In genomic region chr22:21015051-21016006, GRCh38 we compare ENCODE assay signal across 9 cellular contexts. TPM values are rescaled to one million over a fixed set of nuclear protein-coding genes. Genes with fewer than 3 reads are reported as not detected.
DNase-seq lines count a peak whose midpoint lies in the region; ATAC-seq, FAIRE-seq and TF ChIP-seq lines count a peak whose summit lies in the region.
"Had no signal": no experiment of that assay in that cellular context is flagged by ENCODE, and none has a peak within 500 bp of the region (broad histone marks: within the 10 kb centered on the region; RNA-seq: fewer than 3 reads in every experiment).

P2RX6 (plus strand) TSS chr22:21015165; CDS start chr22:21015175, 10 bp downstream.

- peak within 1 kb of the TSS; percentile 71 to 97 for H3K27ac ChIP-seq in SK-N-SH (ENCODE audit: low read depth in 2 of 2, low read length in 1 of 2)
- no peak within 1 kb of the TSS for H3K27ac ChIP-seq in pancreas
- H3K27ac ChIP-seq: KMS-11 had no signal

- TF ChIP-seq CTCF in SK-N-SH (IDR thresholded peaks at IDR 0.05) (no peak), fibroblast of mammary gland (conservative IDR thresholded peaks at IDR 0.05; ENCODE audit: control insufficient read depth, insufficient read depth, low read depth, low read length) (no peak), pancreas (IDR thresholded peaks at IDR 0.05) (no peak)

- DNase-seq in GM03348 (ENCODE audit: low spot score), result peak; percentile 52
- DNase-seq in SK-N-SH, result peak; percentile 49
- peak; percentile 41 for DNase-seq in fibroblast of mammary gland (ENCODE audit: low read depth)
- peak in 1 of 6 donors; percentile 52 for DNase-seq in pancreas
- DNase-seq in NOMO-1 (lab: John Stamatoyannopoulos, UW; ENCODE audit: unreplicated experiment in 2 of 2), result no peak
- DNase-seq in iPS-NIHi11 (ENCODE audit: low spot score), result no peak

- peak within 1 kb of the TSS; percentile 92 for H2AFZ ChIP-seq in SK-N-SH (ENCODE audit: low read depth)

- H3K4me3 ChIP-seq in SK-N-SH (ENCODE audit: low read depth in 2 of 2, low read length in 1 of 2) (peak within 1 kb of the TSS; percentile 76 to 78), fibroblast of mammary gland (ENCODE audit: control insufficient read depth, low read depth, low read length) (peak within 1 kb of the TSS; percentile 53), pancreas (peak within 1 kb of the TSS in 2 of 4 donors; percentile 2 to 28)

- H3F3A ChIP-seq in SK-N-SH (replicated peaks; ENCODE audit: insufficient read depth), result peaks cover 5% of the 10 kb centered on the region

- no peak for TF ChIP-seq RAD21 in SK-N-SH (IDR thresholded peaks at IDR 0.05; ENCODE audit: low read length)

- H3K9ac ChIP-seq in SK-N-SH, result peak within 1 kb of the TSS; percentile 82
- H3K9ac ChIP-seq: KMS-11 had no signal

- CTCF ChIA-PET in SK-N-SH (lab: Yijun Ruan, JAX), result interaction anchor here (0.9 to 1.3 kb wide), 4 partner anchors 87 to 632 kb away, joined by 3 to 5 read pairs (median 3); no protein-coding TSS in a partner anchor

- 41% methylated on average over 17 of the region's 18 CpGs for WGBS in SK-N-SH (ENCODE audit: low lambda C conversion rate)
- WGBS in pancreas, 2 donors, result 44 to 45% methylated on average over 17 to 18 of the region's 18 CpGs

- intact Hi-C loops in pancreas (cut with DNase I), result no loop called here

- H3K9me3 ChIP-seq in SK-N-SH, result no peaks in the 10 kb centered on the region
- no peaks in the 10 kb centered on the region for H3K9me3 ChIP-seq in pancreas

- H4K20me1 ChIP-seq in SK-N-SH (ENCODE audit: insufficient read depth), result no peaks in the 10 kb centered on the region

- H3K36me3 ChIP-seq in SK-N-SH (replicated peaks in 1 of 2; ENCODE audit: control insufficient read depth in 1 of 2, insufficient read depth in 2 of 2, low read length in 1 of 2) (no peaks in the 10 kb centered on the region), pancreas (no peaks in the 10 kb centered on the region)

- H3K9me2 ChIP-seq in SK-N-SH, result no peaks in the 10 kb centered on the region

- TF ChIP-seq EP300 in SK-N-SH (IDR thresholded peaks at IDR 0.05; ENCODE audit: borderline replicate concordance in 1 of 2, low read depth in 1 of 2, low read length in 1 of 2), result no peak

- peak within 1 kb of the TSS; percentile 95 for H3K4me2 ChIP-seq in SK-N-SH
- H3K4me2 ChIP-seq: KMS-11 had no signal

- ATAC-seq in pancreas (peak in 3 of 4 donors; percentile 6 to 50 (median 27)), HG02798 (IDR thresholded peaks at IDR 0.05; ENCODE audit: poor library complexity, unreplicated experiment) (no peak), HG03342 (IDR thresholded peaks at IDR 0.05; ENCODE audit: unreplicated experiment) (no peak)

- H3K27me3 ChIP-seq in SK-N-SH (ENCODE audit: insufficient read depth) (no peaks in the 10 kb centered on the region), pancreas (no peaks in the 10 kb centered on the region)

- H3K4me1 ChIP-seq in SK-N-SH (ENCODE audit: control insufficient read depth in 1 of 2, insufficient read depth in 2 of 2, low read depth in 1 of 2, low read length in 1 of 2) (peaks cover 15 to 48% of the 10 kb centered on the region in 2 experiments; a peak in 3 of 4 replicates), pancreas (peaks cover 0 to 8% (median 0%) of the 10 kb centered on the region in 3 donors)

- no peak for FAIRE-seq in pancreas (lab: Jason Lieb, UNC)

- peaks cover 7% of the 10 kb centered on the region; the same call in 1 of the 2 replicates for H3K79me2 ChIP-seq in SK-N-SH (ENCODE audit: insufficient read depth)

- POLR2A ChIA-PET in SK-N-SH (lab: Yijun Ruan, JAX), result interaction anchor here (1.1 to 4.0 kb wide), 9 partner anchors 12 to 593 kb away, joined by 3 to 34 read pairs (median 5); partner anchors contain the start of genes LRRC74B, LZTR1 and THAP7

TF ChIP-seq in SK-N-SH, 30 proteins besides CTCF, POLR2A, EP300 and RAD21 (continues in another document):
- no peak for TF ChIP-seq YY1 (IDR thresholded peaks at IDR 0.05; ENCODE audit: low read depth)
- TF ChIP-seq FOXJ3 (CRISPR knock-in tag; IDR thresholded peaks at IDR 0.05), result no peak
- TF ChIP-seq REST (IDR thresholded peaks at IDR 0.05; ENCODE audit: low read depth, low read length), result no peak
- TF ChIP-seq TCF12 (IDR thresholded peaks at IDR 0.05), result peak; percentile 66; the same call in 1 of the 2 replicates
- TF ChIP-seq RCOR1 (IDR thresholded peaks at IDR 0.05; ENCODE audit: low read length), result no peak
- TF ChIP-seq POLR2AphosphoS5 (IDR thresholded peaks at IDR 0.05; ENCODE audit: low read depth, low read length), result no peak
- TF ChIP-seq SIN3A (IDR thresholded peaks at IDR 0.05; ENCODE audit: borderline replicate concordance, low read depth, low read length), result no peak
- peak; percentile 52 for TF ChIP-seq MAX (IDR thresholded peaks at IDR 0.05; ENCODE audit: low read depth)
- TF ChIP-seq GATA2 (CRISPR knock-in tag; IDR thresholded peaks at IDR 0.05), result no peak
- TF ChIP-seq GABPA (IDR thresholded peaks at IDR 0.05; ENCODE audit: low read depth), result no peak
- TF ChIP-seq TAF1 (IDR thresholded peaks at IDR 0.05; ENCODE audit: borderline replicate concordance, low read depth, low read length), result no peak
- TF ChIP-seq FOSL2 (IDR thresholded peaks at IDR 0.05; ENCODE audit: borderline replicate concordance, low read depth), result no peak; the same call in 1 of the 2 replicates
- TF ChIP-seq SMC3 (IDR thresholded peaks at IDR 0.05; ENCODE audit: low read depth, low read length), result 0 out of 2 replicates have a peak, but pooled peaks have one; percentile 1
- TF ChIP-seq JUND (IDR thresholded peaks at IDR 0.05), result no peak; the same call in 1 of the 2 replicates
- no peak for TF ChIP-seq NFIC (IDR thresholded peaks at IDR 0.05; ENCODE audit: borderline replicate concordance)
- no peak for TF ChIP-seq PBX3 (IDR thresholded peaks at IDR 0.05)
- TF ChIP-seq CHD2 (IDR thresholded peaks at IDR 0.05; ENCODE audit: low read length, partially characterized antibody), result no peak
- TF ChIP-seq, protein P1, sequence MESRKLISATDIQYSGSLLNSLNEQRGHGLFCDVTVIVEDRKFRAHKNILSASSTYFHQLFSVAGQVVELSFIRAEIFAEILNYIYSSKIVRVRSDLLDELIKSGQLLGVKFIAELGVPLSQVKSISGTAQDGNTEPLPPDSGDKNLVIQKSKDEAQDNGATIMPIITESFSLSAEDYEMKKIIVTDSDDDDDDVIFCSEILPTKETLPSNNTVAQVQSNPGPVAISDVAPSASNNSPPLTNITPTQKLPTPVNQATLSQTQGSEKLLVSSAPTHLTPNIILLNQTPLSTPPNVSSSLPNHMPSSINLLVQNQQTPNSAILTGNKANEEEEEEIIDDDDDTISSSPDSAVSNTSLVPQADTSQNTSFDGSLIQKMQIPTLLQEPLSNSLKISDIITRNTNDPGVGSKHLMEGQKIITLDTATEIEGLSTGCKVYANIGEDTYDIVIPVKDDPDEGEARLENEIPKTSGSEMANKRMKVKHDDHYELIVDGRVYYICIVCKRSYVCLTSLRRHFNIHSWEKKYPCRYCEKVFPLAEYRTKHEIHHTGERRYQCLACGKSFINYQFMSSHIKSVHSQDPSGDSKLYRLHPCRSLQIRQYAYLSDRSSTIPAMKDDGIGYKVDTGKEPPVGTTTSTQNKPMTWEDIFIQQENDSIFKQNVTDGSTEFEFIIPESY (IDR thresholded peaks at IDR 0.05; ENCODE audit: borderline replicate concordance, low read depth), result no peak
- no peak for TF ChIP-seq MEF2A (IDR thresholded peaks at IDR 0.05; ENCODE audit: borderline replicate concordance, low read depth)

RNA-seq across cellular contexts. Expression of gene P2RX6, which starts in this region (rescaled TPM):
- 7.1 and 12.9 TPM in 2 replicates for polyA plus RNA-seq in SK-N-SH (2012; rRNA removed)
- 1.4 and 2.6 TPM in 2 replicates for polyA plus RNA-seq in SK-N-SH (2012; cell fraction: cytosol; rRNA removed)
- polyA plus RNA-seq in SK-N-SH (2012; cell fraction: nucleus; rRNA removed), result 78.5 and 91.0 TPM in 2 replicates
- total RNA-seq in pancreas, result under 1 TPM in 5 of 6 donors, not detected in 1; 0.09 to 0.40 (median 0.37) TPM
- polyA plus RNA-seq in pancreas, result 1 to 10 TPM in 1 of 2 donors, under 1 TPM in 1; 0.57 to 2.9 TPM

Comparison
In these comparisons a context has a peak if more than half of its experiments do, and no peak if none do; other contexts are left out.
1. DNase-seq: peak in GM03348 (single experiment), SK-N-SH (single experiment) and fibroblast of mammary gland (single experiment); none in NOMO-1 (0 of 2) and iPS-NIHi11 (single experiment).
2. H3K27ac ChIP-seq: peak in SK-N-SH (2 of 2); none in pancreas (0 of 4).
3. ATAC-seq: peak in pancreas (3 of 4); none in HG02798 (single experiment) and HG03342 (single experiment).